Comparison of ENCODE assay signal across 9 cellular contexts in the genomic region with DNA sequence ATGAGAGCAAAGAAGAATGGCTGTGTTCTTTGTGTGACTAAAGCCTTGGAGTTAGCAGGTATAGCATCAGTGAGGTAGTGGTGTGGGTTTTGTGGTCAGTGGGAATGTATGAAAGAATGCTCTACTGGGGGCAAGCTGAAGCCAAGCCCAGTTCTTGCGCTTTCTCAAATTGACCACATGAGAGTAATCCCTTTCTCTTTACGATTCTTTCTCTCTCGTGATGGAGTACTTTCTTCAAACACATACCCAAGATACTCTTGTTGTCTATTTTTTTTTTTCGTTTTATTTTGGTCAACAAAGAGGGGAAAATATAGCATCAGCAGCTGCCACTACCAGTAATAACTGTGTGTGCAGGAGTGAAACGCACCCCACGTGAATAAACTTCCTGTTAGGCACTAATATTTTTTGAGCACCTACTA. TPM values are rescaled to one million over a fixed set of nuclear protein-coding genes. Genes with fewer than 3 reads are reported as not detected.
DNase-seq lines count a peak whose midpoint lies in the region; ATAC-seq, FAIRE-seq and TF ChIP-seq lines count a peak whose summit lies in the region.
"Had no signal": no experiment of that assay in that cellular context is flagged by ENCODE, and none has a peak within 500 bp of the region (broad histone marks: within the 10 kb centered on the region; RNA-seq: fewer than 3 reads in every experiment).

No MANE protein-coding gene starts in this region.

- TF ChIP-seq POLR2A in GM12892 (IDR thresholded peaks at IDR 0.05; ENCODE audit: low read depth, low read length) = no peak

- H3K9me3 ChIP-seq in mammary epithelial cell (replicated peaks; ENCODE audit: insufficient read depth, low read length) (no peaks in the 10 kb centered on the region), A673 (ENCODE audit: low read depth, low read length, poor library complexity, severe bottlenecking) (no peaks in the 10 kb centered on the region)

- H3K36me3 ChIP-seq in mammary epithelial cell (ENCODE audit: insufficient read depth, low read length) (no peaks in the 10 kb centered on the region), A673 (ENCODE audit: insufficient read depth, low read length, poor library complexity, severe bottlenecking) (no peaks in the 10 kb centered on the region)

- dilution Hi-C loops in mammary epithelial cell (cut with HindIII; ENCODE audit: low sequenced_read_pairs) = no loop called here

- CTCF ChIA-PET in mammary epithelial cell (lab: Charles Lee; ENCODE audit: low non-redundant PET) = interaction anchor here (0.6 to 0.7 kb wide), 3 partner anchors 26 to 402 kb away, joined by 3 read pairs; partner anchors contain the start of gene LIPA
- CTCF ChIA-PET in A673 (lab: Charles Lee) = no interaction called here

- no peak for TF ChIP-seq CTCF in mammary epithelial cell (conservative IDR thresholded peaks at IDR 0.05 in 1 of 2, IDR thresholded peaks at IDR 0.05 in 1 of 2; ENCODE audit: extremely low read depth in 1 of 2, insufficient read depth in 1 of 2, low read depth in 1 of 2, low read length in 2 of 2)
- no peak for TF ChIP-seq CTCF in A673 (conservative IDR thresholded peaks at IDR 0.05; ENCODE audit: low read depth, low read length)

- H3K27ac ChIP-seq in mammary epithelial cell (ENCODE audit: insufficient read depth, low read depth, low read length) (no peak overlapping the region), A673 (ENCODE audit: low read depth, low read length, poor library complexity, severe bottlenecking) (no peak overlapping the region)
- H3K27ac ChIP-seq: epithelial cell of prostate had no signal

- in situ Hi-C loops in mammary epithelial cell (cut with MboI; ENCODE audit: low sequenced_read_pairs in 2 of 2) = no loop called here

- H3K4me1 ChIP-seq in mammary epithelial cell (ENCODE audit: insufficient read depth, low read length) (peaks cover 13% of the 10 kb centered on the region), A673 (ENCODE audit: insufficient read depth, low read length, poor library complexity, severe bottlenecking) (no peaks in the 10 kb centered on the region)

- H3K27me3 ChIP-seq in mammary epithelial cell (ENCODE audit: insufficient read depth, low read length) = no peaks in the 10 kb centered on the region
- no peaks in the 10 kb centered on the region for H3K27me3 ChIP-seq in A673 (replicated peaks; ENCODE audit: insufficient read depth, low read depth, low read length, poor library complexity)

- POLR2A ChIA-PET in A673 (lab: Charles Lee; ENCODE audit: low non-redundant PET) = no interaction called here

- H4K20me1 ChIP-seq in mammary epithelial cell (ENCODE audit: insufficient read depth, low read length) = no peaks in the 10 kb centered on the region

- H3K79me2 ChIP-seq in mammary epithelial cell (ENCODE audit: insufficient read depth, low read length) = no peaks in the 10 kb centered on the region

- H3K4me3 ChIP-seq in mammary epithelial cell (replicated peaks in 1 of 3; ENCODE audit: insufficient read depth in 1 of 3, low read depth in 2 of 3, low read length in 3 of 3) = no peak overlapping the region
- no peak overlapping the region for H3K4me3 ChIP-seq in A673 (ENCODE audit: low read depth, low read length, poor library complexity, severe bottlenecking)

- WGBS in mammary epithelial cell (ENCODE audit: low coverage, missing lambda C conversion rate) = 15% methylated on average over 6 of the region's 6 CpGs

- peak; percentile 94 for FAIRE-seq in GM12892 (lab: Jason Lieb, UNC)

- peak overlapping the region; percentile 28 for H3K4me2 ChIP-seq in mammary epithelial cell (ENCODE audit: insufficient read depth, low read depth, low read length)

- BruUV-seq in mammary epithelial cell (replicated peaks; lab: Mats Ljungman, UMichigan) (no TSS peak), A673 (replicated peaks; lab: Mats Ljungman, UMichigan) (no TSS peak)

- ATAC-seq in GM21423 (IDR thresholded peaks at IDR 0.05; ENCODE audit: unreplicated experiment) (peak; percentile 74), HG03378 (IDR thresholded peaks at IDR 0.05; ENCODE audit: unreplicated experiment) (peak; percentile 53)

- no peak overlapping the region for H2AFZ ChIP-seq in mammary epithelial cell (ENCODE audit: low read depth, low read length)

- no peak overlapping the region for H3K9ac ChIP-seq in mammary epithelial cell (ENCODE audit: insufficient read depth, low read length)

- intact Hi-C loops in mammary epithelial cell (cut with micrococcal nuclease) (no loop called here), A673 (cut with micrococcal nuclease; ENCODE audit: unreplicated experiment) (no loop called here)

- DNase-seq in GM12892 (ENCODE audit: insufficient read length) (no peak), mammary epithelial cell (peak; percentile 85), NOMO-1 treated with DMSO at 0.1 percent for 48 hours (lab: John Stamatoyannopoulos, UW; ENCODE audit: unreplicated experiment) (no peak), A673 (ENCODE audit: low spot score) (no peak)
- no peak for DNase-seq in activated effector memory CD4-positive, alpha-beta T cell treated with anti-CD3 and anti-CD28 coated beads, Interleukin-2, amount 50 U/mL, for 16 hours
- DNase-seq in activated CD4-positive, alpha-beta T cell treated with anti-CD3 and anti-CD28 coated beads for 48 hours = no peak

RNA-seq across cellular contexts. Expression of gene PANK1, which starts 8.4 kb away (rescaled TPM):
- 2.9 TPM for polyA plus RNA-seq in GM12892 (2012; ENCODE audit: missing spikeins)
- 1 to 10 TPM; 4.7 to 5.3 TPM for total RNA-seq in mammary epithelial cell
- 6.3 TPM for polyA plus RNA-seq in mammary epithelial cell
- 5.3 TPM for polyA minus RNA-seq in mammary epithelial cell
- 18.5 and 19.2 TPM in 2 replicates for total RNA-seq in A673 (2021)

RNA-seq across cellular contexts. Expression of gene KIF20B, which starts 48.0 kb away (rescaled TPM):
- polyA plus RNA-seq in GM12892 (2012; ENCODE audit: missing spikeins) = 12.9 TPM
- 10 to 100 TPM in 1 of 2 donors, 1 to 10 TPM in 1; 3.8 to 29.9 TPM for total RNA-seq in mammary epithelial cell
- 6.8 TPM for polyA plus RNA-seq in mammary epithelial cell
- polyA minus RNA-seq in mammary epithelial cell = 2.2 TPM
- total RNA-seq in A673 (2021) = 74.3 and 78.9 TPM in 2 replicates
